ENCODE assay signal across 13 cellular contexts in genomic region chr10:94123253-94123995, GRCh38.
DNase-seq lines count a peak whose midpoint lies in the region; ATAC-seq, FAIRE-seq and TF ChIP-seq lines count a peak whose summit lies in the region.
"Had no signal": no experiment of that assay in that cellular context is flagged by ENCODE, and none has a peak within 500 bp of the region (broad histone marks: within the 10 kb centered on the region; RNA-seq: fewer than 3 reads in every experiment).

No MANE protein-coding gene starts in this region.

- in situ Hi-C loops in ACHN (cut with HindIII; ENCODE audit: low pct_ligation_motif_present, low pct_unique_long_range_greater_than_20kb, low sequenced_read_pairs), result no loop called here

- FAIRE-seq in endometrium (lab: Jason Lieb, UNC) (peak; percentile 15), GM12892 (lab: Jason Lieb, UNC) (no peak)

- DNase-seq in ACHN, result peak; percentile 80
- DNase-seq in lung microvascular endothelial cell (ENCODE audit: low read depth in 2 of 2), result peak; percentile 28 to 31
- DNase-seq in NCI-H1436 treated with DMSO at 0.1 percent for 48 hours (lab: John Stamatoyannopoulos, UW), result no peak
- DNase-seq in T-helper 9 cell, result no peak
- DNase-seq in GM12892 (ENCODE audit: insufficient read length), result no peak
- DNase-seq: activated T-cell treated with anti-CD3 and anti-CD28 coated beads, Interleukin-2, amount 50 U/mL, for 1 hour; CD4-positive, CD25-positive, alpha-beta regulatory T cell; effector memory CD8-positive, alpha-beta T cell; NCI-H1092; nephron progenitor cell had no signal

- TF ChIP-seq RAD21 in Ishikawa (IDR thresholded peaks at IDR 0.05; ENCODE audit: low read depth), result no peak

- ATAC-seq in GM21717 (IDR thresholded peaks at IDR 0.05; ENCODE audit: unreplicated experiment), result no peak
- ATAC-seq: effector memory CD8-positive, alpha-beta T cell had no signal

- no peak for TF ChIP-seq POLR2A in GM12892 (IDR thresholded peaks at IDR 0.05; ENCODE audit: low read depth, low read length)

- TF ChIP-seq EP300 in Ishikawa (IDR thresholded peaks at IDR 0.05; ENCODE audit: borderline replicate concordance), result no peak

TF ChIP-seq in Ishikawa, 13 proteins besides CTCF, POLR2A, EP300 and RAD21:
- TF ChIP-seq TAF1 (IDR thresholded peaks at IDR 0.05; ENCODE audit: low read depth), result no peak
- TF ChIP-seq TEAD4 (IDR thresholded peaks at IDR 0.05), result peak; percentile 74
- TF ChIP-seq MAX (IDR thresholded peaks at IDR 0.05), result peak; percentile 22; the same call in 1 of the 2 replicates

Comparison
In these comparisons a context has a peak if more than half of its experiments do, and no peak if none do; other contexts are left out.
1. DNase-seq: peak in ACHN (single experiment) and lung microvascular endothelial cell (2 of 2); none in NCI-H1436 treated with DMSO at 0.1 percent for 48 hours (single experiment), T-helper 9 cell (single experiment) and GM12892 (single experiment).